20 cellular contexts compared by ENCODE assay signal in the genomic region with DNA sequence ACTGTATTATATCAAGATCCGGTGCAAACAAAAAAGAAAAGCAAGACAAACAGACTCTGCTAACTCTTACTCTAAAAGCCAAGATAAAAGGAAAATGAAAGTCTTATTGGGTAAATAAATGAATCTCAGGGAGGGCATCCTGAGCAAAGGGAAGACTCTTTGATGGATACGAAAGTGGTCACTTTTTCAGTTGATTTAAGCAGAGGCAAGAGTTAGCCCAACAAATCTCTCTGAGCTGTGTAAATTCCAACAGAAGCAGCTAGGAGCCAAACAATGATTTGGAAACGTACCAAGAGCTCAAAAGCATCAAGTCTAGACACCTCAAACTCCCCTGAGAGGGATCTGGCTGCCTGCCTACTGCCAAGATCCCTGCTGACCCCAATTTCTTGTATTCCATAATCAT. TPM values are rescaled to one million over a fixed set of nuclear protein-coding genes. Genes with fewer than 3 reads are reported as not detected.
DNase-seq lines count a peak whose midpoint lies in the region; ATAC-seq and TF ChIP-seq lines count a peak whose summit lies in the region.
"Had no signal": no experiment of that assay in that cellular context is flagged by ENCODE, and none has a peak within 500 bp of the region (broad histone marks: within the 10 kb centered on the region; RNA-seq: fewer than 3 reads in every experiment).

No MANE protein-coding gene starts in this region.

- no peak for ATAC-seq in stimulated activated memory B cell treated with anti-CD40 and anti-IgM and Interleukin-4, amounts not matched to agents 10 μg/mL and 1 μg/mL and 100 μg/mL, for 72 hours
- ATAC-seq in gastrocnemius medialis (no peak), GM19397 (IDR thresholded peaks at IDR 0.05; ENCODE audit: unreplicated experiment) (no peak)
- ATAC-seq: left lobe of liver; naive thymus-derived CD8-positive, alpha-beta T cell had no signal

- H3K9me3 ChIP-seq in breast epithelium = no peaks in the 10 kb centered on the region
- H3K9me3 ChIP-seq in SU-DHL-6 (ENCODE audit: insufficient read depth, low read length) = no peaks in the 10 kb centered on the region
- H3K9me3 ChIP-seq in gastrocnemius medialis = no peaks in the 10 kb centered on the region
- H3K9me3 ChIP-seq: SJSA1 had no signal

- TF ChIP-seq CTCF in MCF 10A (IDR thresholded peaks at IDR 0.05; ENCODE audit: unreplicated experiment) (no peak), breast epithelium (IDR thresholded peaks at IDR 0.05) (no peak), SU-DHL-6 (IDR thresholded peaks at IDR 0.05; ENCODE audit: insufficient read depth, low read length, poor library complexity, severe bottlenecking) (no peak), fibroblast of pulmonary artery (IDR thresholded peaks at IDR 0.05; ENCODE audit: low read length, missing control alignments) (no peak), gastrocnemius medialis (IDR thresholded peaks at IDR 0.05 in 4 of 5, conservative IDR thresholded peaks at IDR 0.05 in 1 of 5) (no peak)

- H3K27me3 Mint-ChIP-seq in MCF 10A (ENCODE audit: insufficient read depth, unreplicated experiment) = no peaks in the 10 kb centered on the region
- no peaks in the 10 kb centered on the region for H3K27me3 Mint-ChIP-seq in stimulated activated memory B cell treated with anti-CD40 and anti-IgM and Interleukin-4, amounts not matched to agents 10 μg/mL and 1 μg/mL and 100 μg/mL, for 72 hours

- H3K36me3 ChIP-seq in breast epithelium (no peaks in the 10 kb centered on the region), SU-DHL-6 (ENCODE audit: low read length) (peaks cover 6% of the 10 kb centered on the region; the same call in 1 of the 2 replicates), gastrocnemius medialis (no peaks in the 10 kb centered on the region)
- H3K36me3 ChIP-seq: cardiac muscle cell, SJSA1 had no signal

- H3K9ac ChIP-seq in SU-DHL-6 (ENCODE audit: low read length) = peak overlapping the region; percentile 48

- H3F3A ChIP-seq in SU-DHL-6 (ENCODE audit: insufficient read depth) = peaks cover 55% of the 10 kb centered on the region

- H3K27ac Mint-ChIP-seq in MCF 10A (ENCODE audit: low read depth, unreplicated experiment) = no peak overlapping the region
- peak overlapping the region; percentile 89 for H3K27ac Mint-ChIP-seq in stimulated activated memory B cell treated with anti-CD40 and anti-IgM and Interleukin-4, amounts not matched to agents 10 μg/mL and 1 μg/mL and 100 μg/mL, for 72 hours
- H3K27ac Mint-ChIP-seq: activated naive CD4-positive, alpha-beta T cell treated with anti-CD3 and anti-CD28 coated beads for 36 hours; CD4-positive, CD25-positive, alpha-beta regulatory T cell; naive thymus-derived CD8-positive, alpha-beta T cell had no signal

- in situ Hi-C loops in gastrocnemius medialis (cut with MboI; ENCODE audit: low sequenced_read_pairs in 4 of 4) = no loop called here

- DNase-seq in MCF 10A (ENCODE audit: unreplicated experiment) = peak; percentile 49
- no peak for DNase-seq in breast epithelium (ENCODE audit: low spot score in 2 of 2)
- peak; percentile 69 for DNase-seq in fibroblast of pulmonary artery (ENCODE audit: low read depth)
- no peak for DNase-seq in gastrocnemius medialis
- no peak for DNase-seq in activated CD4-positive, alpha-beta T cell treated with anti-CD3 and anti-CD28 coated beads for 1 hour
- DNase-seq: ACHN; activated CD4-positive, alpha-beta T cell treated with anti-CD3 and anti-CD28 coated beads for 48 hours; activated CD8-positive, alpha-beta memory T cell treated with anti-CD3 and anti-CD28 coated beads, Interleukin-2, amount 50 U/mL, for 48 hours; activated naive CD4-positive, alpha-beta T cell treated with anti-CD3 and anti-CD28 coated beads for 36 hours; CD4-positive, CD25-positive, alpha-beta regulatory T cell; effector CD8-positive, alpha-beta T cell; KBM-7; naive thymus-derived CD8-positive, alpha-beta T cell; NCI-H1417 had no signal

- H3K4me1 Mint-ChIP-seq in MCF 10A (ENCODE audit: insufficient read depth, unreplicated experiment) = peaks cover 8% of the 10 kb centered on the region
- peaks cover 22% of the 10 kb centered on the region for H3K4me1 Mint-ChIP-seq in stimulated activated memory B cell treated with anti-CD40 and anti-IgM and Interleukin-4, amounts not matched to agents 10 μg/mL and 1 μg/mL and 100 μg/mL, for 72 hours

- H3K4me2 ChIP-seq in SU-DHL-6 (ENCODE audit: low read depth, low read length, poor library complexity, severe bottlenecking) = peak overlapping the region; percentile 79

- peaks cover 7% of the 10 kb centered on the region for H3K36me3 Mint-ChIP-seq in MCF 10A (ENCODE audit: insufficient read depth, unreplicated experiment)
- H3K36me3 Mint-ChIP-seq in stimulated activated memory B cell treated with anti-CD40 and anti-IgM and Interleukin-4, amounts not matched to agents 10 μg/mL and 1 μg/mL and 100 μg/mL, for 72 hours = peaks cover 5% of the 10 kb centered on the region
- H3K36me3 Mint-ChIP-seq: CD4-positive, CD25-positive, alpha-beta regulatory T cell; naive thymus-derived CD8-positive, alpha-beta T cell had no signal

- no peaks in the 10 kb centered on the region for H3K9me2 ChIP-seq in SU-DHL-6 (replicated peaks; ENCODE audit: insufficient read depth, low read length)

- intact Hi-C loops in MCF 10A (cut with micrococcal nuclease) (no loop called here), breast epithelium (cut with DNase I; ENCODE audit: low total_unique reads) (no loop called here), gastrocnemius medialis (cut with DNase I; ENCODE audit: low total_unique reads) (no loop called here)

- no peak overlapping the region for H3K4me3 ChIP-seq in breast epithelium
- peak overlapping the region; percentile 0 for H3K4me3 ChIP-seq in SU-DHL-6 (ENCODE audit: insufficient read depth, low read length, poor library complexity, severe bottlenecking)
- H3K4me3 ChIP-seq in fibroblast of pulmonary artery (replicated peaks; ENCODE audit: low read depth, low read length) = no peak overlapping the region
- no peak overlapping the region for H3K4me3 ChIP-seq in gastrocnemius medialis
- H3K4me3 ChIP-seq: cardiac muscle cell, SJSA1 had no signal

- no peaks in the 10 kb centered on the region for H4K20me1 ChIP-seq in SU-DHL-6 (ENCODE audit: low read depth, low read length)

- no peak overlapping the region for H3K4me3 Mint-ChIP-seq in MCF 10A (ENCODE audit: unreplicated experiment)
- H3K4me3 Mint-ChIP-seq in stimulated activated memory B cell treated with anti-CD40 and anti-IgM and Interleukin-4, amounts not matched to agents 10 μg/mL and 1 μg/mL and 100 μg/mL, for 72 hours = no peak overlapping the region
- H3K4me3 Mint-ChIP-seq: activated naive CD4-positive, alpha-beta T cell treated with anti-CD3 and anti-CD28 coated beads for 36 hours; CD4-positive, CD25-positive, alpha-beta regulatory T cell; naive thymus-derived CD8-positive, alpha-beta T cell had no signal

- CTCF ChIA-PET in MCF 10A (lab: Yijun Ruan, JAX) = interaction anchor here (0.6 to 0.9 kb wide), 3 partner anchors 13 to 179 kb away, joined by 3 to 4 read pairs (median 3); no protein-coding TSS in a partner anchor

- H3K4me1 ChIP-seq in breast epithelium = no peaks in the 10 kb centered on the region
- H3K4me1 ChIP-seq in gastrocnemius medialis = peaks cover 0 to 5% of the 10 kb centered on the region in 2 donors

- no peak overlapping the region for H2AFZ ChIP-seq in SU-DHL-6 (ENCODE audit: low read depth, low read length, severe bottlenecking)

- peaks cover 91% of the 10 kb centered on the region for H3K79me2 ChIP-seq in SU-DHL-6 (ENCODE audit: insufficient read depth, low read length)

- no peaks in the 10 kb centered on the region for H3K9me3 Mint-ChIP-seq in MCF 10A (ENCODE audit: unreplicated experiment)
- peaks cover 3% of the 10 kb centered on the region for H3K9me3 Mint-ChIP-seq in stimulated activated memory B cell treated with anti-CD40 and anti-IgM and Interleukin-4, amounts not matched to agents 10 μg/mL and 1 μg/mL and 100 μg/mL, for 72 hours
- H3K9me3 Mint-ChIP-seq: activated naive CD4-positive, alpha-beta T cell treated with anti-CD3 and anti-CD28 coated beads for 36 hours had no signal

- no peak for TF ChIP-seq POLR2A in breast epithelium (IDR thresholded peaks at IDR 0.05)
- TF ChIP-seq POLR2A in gastrocnemius medialis (IDR thresholded peaks at IDR 0.05) = no peak

- H3K27ac ChIP-seq in breast epithelium (no peak overlapping the region), SU-DHL-6 (ENCODE audit: low read depth, low read length) (peak overlapping the region; percentile 93), gastrocnemius medialis (no peak overlapping the region)
- H3K27ac ChIP-seq: cardiac muscle cell, SJSA1 had no signal

- no peaks in the 10 kb centered on the region for H3K27me3 ChIP-seq in breast epithelium
- no peaks in the 10 kb centered on the region for H3K27me3 ChIP-seq in SU-DHL-6 (ENCODE audit: low read length)
- H3K27me3 ChIP-seq in gastrocnemius medialis = no peaks in the 10 kb centered on the region
- H3K27me3 ChIP-seq: cardiac muscle cell, SJSA1 had no signal

- POLR2A ChIA-PET in MCF 10A (lab: Yijun Ruan, JAX) = interaction anchor here (0.6 to 3.2 kb wide), 8 partner anchors 9 to 64 kb away, joined by 3 to 8 read pairs (median 4); no protein-coding TSS in a partner anchor

- no TSS peak for BruUV-seq in MCF 10A (replicated peaks; lab: Mats Ljungman, UMichigan)

RNA-seq across cellular contexts. Expression of a gene that starts 39.8 kb away (rescaled TPM):
- total RNA-seq in MCF 10A (2022) = 128 and 172 TPM in 2 replicates
- 10 to 100 TPM; 17.6 to 47.4 (median 26.5) TPM for total RNA-seq in breast epithelium
- total RNA-seq in gastrocnemius medialis = 1 to 10 TPM; 1.4 to 7.0 (median 3.8) TPM

RNA-seq across cellular contexts. Expression of a gene that starts 40.3 kb away (rescaled TPM):
- 11.7 and 12.5 TPM in 2 replicates for total RNA-seq in MCF 10A (2022)
- 1 to 10 TPM in 2 of 3 donors, under 1 TPM in 1; 0.80 to 4.2 (median 3.3) TPM for total RNA-seq in breast epithelium
- total RNA-seq in gastrocnemius medialis = under 1 TPM in 1 of 4 donors, not detected in 3; 0.07 TPM
- total RNA-seq: cardiac muscle cell; CD4-positive, CD25-positive, alpha-beta regulatory T cell; left lobe of liver had no signal

Comparison
In these comparisons a context has a peak if more than half of its experiments do, and no peak if none do; other contexts are left out.
1. DNase-seq: peak in MCF 10A (single experiment) and fibroblast of pulmonary artery (single experiment); none in breast epithelium (0 of 2), gastrocnemius medialis (0 of 2) and activated CD4-positive, alpha-beta T cell treated with anti-CD3 and anti-CD28 coated beads for 1 hour (single experiment).